Comparison of ENCODE assay signal across 8 cellular contexts in the genomic region with DNA sequence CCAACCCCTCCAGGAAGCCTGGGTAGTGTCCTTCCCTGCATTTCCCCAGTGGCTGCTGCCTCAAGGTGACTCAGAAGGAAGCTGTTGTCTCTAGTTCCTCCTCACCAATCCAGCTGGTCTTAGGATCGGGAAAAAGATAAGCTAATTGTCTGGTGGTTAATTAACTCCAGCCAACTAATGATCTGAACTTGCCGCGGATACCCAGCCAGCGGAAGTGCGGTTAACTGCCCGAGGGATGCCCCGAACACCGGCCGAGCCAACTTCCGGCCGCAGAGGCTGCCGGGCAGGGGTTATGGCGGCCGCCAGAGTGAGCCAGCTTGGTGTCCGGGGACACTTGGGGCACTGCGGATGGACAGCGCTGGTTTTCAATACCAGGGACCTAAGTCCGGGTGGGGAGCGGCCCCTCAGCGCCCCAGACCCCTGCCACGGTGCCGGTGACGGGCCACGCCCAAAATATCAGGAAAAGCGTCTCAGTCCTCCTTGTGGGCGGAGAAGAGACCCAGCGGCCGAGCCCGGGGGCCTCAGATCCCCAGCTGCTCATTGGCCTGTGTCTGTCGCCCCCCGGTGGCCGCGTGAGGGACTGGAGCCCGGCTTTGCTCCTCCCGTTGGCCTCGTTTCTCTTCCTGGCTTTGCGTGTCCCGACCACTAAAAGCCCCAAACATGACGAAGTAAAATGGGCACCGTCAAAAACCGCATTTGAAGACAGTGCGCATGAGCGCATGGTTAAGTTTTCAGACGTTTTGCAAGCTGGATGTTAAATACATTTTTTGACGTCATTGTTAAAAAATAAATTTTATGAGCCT. TPM values are rescaled to one million over a fixed set of nuclear protein-coding genes. Genes with fewer than 3 reads are reported as not detected.
DNase-seq lines count a peak whose midpoint lies in the region; ATAC-seq, FAIRE-seq and TF ChIP-seq lines count a peak whose summit lies in the region.

No MANE protein-coding gene starts in this region.

- CTCF ChIA-PET in OCI-LY7 (lab: Charles Lee; ENCODE audit: unreplicated experiment), result interaction anchor here (0.5 to 0.9 kb wide), 6 partner anchors 15 to 160 kb away, joined by 3 to 10 read pairs (median 4); a partner anchor contains a TSS

- H2AFZ ChIP-seq in OCI-LY7 (ENCODE audit: low read length), result peak overlapping the region; percentile 81

- H3K4me1 ChIP-seq in OCI-LY7 (ENCODE audit: insufficient read depth, low read length, poor library complexity, severe bottlenecking), result peaks cover 7% of the 10 kb centered on the region

- no peak for FAIRE-seq in D721Med (lab: Jason Lieb, UNC)

- H3K4me3 ChIP-seq in OCI-LY7 (ENCODE audit: low read depth, low read length, poor library complexity, severe bottlenecking), result peak overlapping the region; percentile 70
- H3K4me3 ChIP-seq in epithelial cell of proximal tubule (ENCODE audit: low read depth, low read length), result peak overlapping the region; percentile 68

- H3K36me3 ChIP-seq in OCI-LY7 (ENCODE audit: insufficient read depth, low read length), result no peaks in the 10 kb centered on the region

- peak; percentile 83 for ATAC-seq in GM21447 (IDR thresholded peaks at IDR 0.05; ENCODE audit: unreplicated experiment)

- H4K20me1 ChIP-seq in OCI-LY7 (ENCODE audit: insufficient read depth, low read length), result no peaks in the 10 kb centered on the region

- DNase-seq in D721Med (ENCODE audit: insufficient read length, low spot score), result peak; percentile 96
- peak; percentile 91 for DNase-seq in HuH-7.5 (ENCODE audit: low spot score)
- DNase-seq in OCI-LY7 (ENCODE audit: low spot score), result peak; percentile 92
- DNase-seq in activated T-cell treated with anti-CD3 and anti-CD28 coated beads for 48 hours (ENCODE audit: low read depth), result peak; percentile 96
- DNase-seq in epithelial cell of proximal tubule (ENCODE audit: low read depth), result no peak
- peak; percentile 96 for DNase-seq in mucosa of gallbladder (ENCODE audit: low spot score)
- DNase-seq in stimulated activated CD8-positive, alpha-beta memory T cell treated with anti-CD3 and anti-CD28 coated beads, Interleukin-4, amount 100 ng/mL, for 24 hours (ENCODE audit: low read depth), result peak; percentile 95

- intact Hi-C loops in OCI-LY7 (cut with micrococcal nuclease; ENCODE audit: unreplicated experiment), result loop anchor here (1.0 to 2.0 kb wide), 4 partner anchors 29 to 116 kb away; a partner anchor contains a TSS

- BruUV-seq in OCI-LY7 (replicated peaks; lab: Mats Ljungman, UMichigan), result TSS peak; percentile 84

- POLR2A ChIA-PET in OCI-LY7 (lab: Charles Lee), result interaction anchor here (1.0 to 1.4 kb wide), 5 partner anchors 14 to 45 kb away, joined by 3 to 9 read pairs (median 4); a partner anchor contains a TSS

- H3K9me2 ChIP-seq in OCI-LY7 (ENCODE audit: insufficient read depth, low read length), result no peaks in the 10 kb centered on the region

- no peaks in the 10 kb centered on the region for H3K79me2 ChIP-seq in OCI-LY7 (ENCODE audit: insufficient read depth, low read depth, low read length)

- H3K9me3 ChIP-seq in OCI-LY7 (ENCODE audit: low read length), result no peaks in the 10 kb centered on the region

- H3K27ac ChIP-seq in OCI-LY7 (ENCODE audit: low read depth, low read length, poor library complexity, severe bottlenecking), result peak overlapping the region; percentile 68

- TF ChIP-seq CTCF in D721Med (IDR thresholded peaks at IDR 0.05; ENCODE audit: insufficient read depth, missing control alignments) (peak; percentile 81), OCI-LY7 (conservative IDR thresholded peaks at IDR 0.05; ENCODE audit: low read length) (peak; percentile 93), epithelial cell of proximal tubule (conservative IDR thresholded peaks at IDR 0.05; ENCODE audit: low read depth, low read length) (peak; percentile 92)

- peak overlapping the region; percentile 76 for H3K4me2 ChIP-seq in OCI-LY7 (ENCODE audit: low read length)

RNA-seq across cellular contexts. Expression of a gene that starts 10.2 kb away (rescaled TPM):
- total RNA-seq in OCI-LY7 (2014; rRNA removed; shearing (Covaris generic)), result not detected in 2 replicates
- not detected in 2 replicates for total RNA-seq in OCI-LY7 (2022)
- 9.5 and 11.1 TPM in 2 replicates for total RNA-seq in epithelial cell of proximal tubule
- total RNA-seq in mucosa of gallbladder, result 52.7 TPM

RNA-seq across cellular contexts. Expression of a gene that starts 14.8 kb away (rescaled TPM):
- total RNA-seq in OCI-LY7 (2014; rRNA removed; shearing (Covaris generic)), result 38.7 and 44.9 TPM in 2 replicates
- total RNA-seq in OCI-LY7 (2022) (22.3 and 23.9 TPM in 2 replicates), epithelial cell of proximal tubule (49.6 and 55.5 TPM in 2 replicates), mucosa of gallbladder (35.5 TPM)

RNA-seq across cellular contexts. Expression of a gene that starts 38.1 kb away (rescaled TPM):
- 1.2 and 4.0 TPM in 2 replicates for total RNA-seq in OCI-LY7 (2014; rRNA removed; shearing (Covaris generic))
- total RNA-seq in OCI-LY7 (2022), result 2.5 and 2.6 TPM in 2 replicates
- 0.06 and 2.1 TPM in 2 replicates for total RNA-seq in epithelial cell of proximal tubule
- 55.9 TPM for total RNA-seq in mucosa of gallbladder

RNA-seq across cellular contexts. Expression of a gene that starts 43.5 kb away (rescaled TPM):
- 25.3 and 26.1 TPM in 2 replicates for total RNA-seq in OCI-LY7 (2014; rRNA removed; shearing (Covaris generic))
- 61.9 and 63.9 TPM in 2 replicates for total RNA-seq in OCI-LY7 (2022)
- 28.0 and 47.1 TPM in 2 replicates for total RNA-seq in epithelial cell of proximal tubule
- 57.5 TPM for total RNA-seq in mucosa of gallbladder

RNA-seq across cellular contexts. Expression of a gene that starts 51.2 kb away (rescaled TPM):
- total RNA-seq in OCI-LY7 (2014; rRNA removed; shearing (Covaris generic)), result 44.5 and 68.7 TPM in 2 replicates
- total RNA-seq in OCI-LY7 (2022) (69.6 and 75.1 TPM in 2 replicates), epithelial cell of proximal tubule (0.87 and 4.6 TPM in 2 replicates), mucosa of gallbladder (4.4 TPM)

Comparison
In these comparisons a context has a peak if more than half of its experiments do, and no peak if none do; other contexts are left out.
1. RNA of a gene that starts 38.1 kb away (total RNA-seq): 55.9 TPM in mucosa of gallbladder (single experiment); 1.2 to 4.0 TPM in OCI-LY7 and 0.06 to 2.1 TPM in epithelial cell of proximal tubule; every median in the first group is over 10 times any median in the second.
2. Peak in every context shown above with its lines, with median percentiles within 50 percentile points of each other: CTCF ChIP-seq.